In genomic region chr7:101507791-101508252, GRCh38 we compare ENCODE assay signal across 8 cellular contexts.
DNase-seq lines count a peak whose midpoint lies in the region; ATAC-seq and TF ChIP-seq lines count a peak whose summit lies in the region.

No MANE protein-coding gene starts in this region.

- H3K36me3 ChIP-seq in OCI-LY3 (replicated peaks; ENCODE audit: low read depth, low read length) (no peaks in the 10 kb centered on the region), kidney epithelial cell (ENCODE audit: control insufficient read depth, insufficient read depth, low read length) (no peaks in the 10 kb centered on the region)

- H3K4me1 ChIP-seq in OCI-LY3 (ENCODE audit: low read length): peaks cover 34% of the 10 kb centered on the region

- H3K4me3 ChIP-seq in OCI-LY3 (ENCODE audit: low read length): peak overlapping the region; percentile 73
- no peak overlapping the region for H3K4me3 ChIP-seq in kidney epithelial cell (ENCODE audit: low read depth, low read length)

- H3K27ac Mint-ChIP-seq in activated naive CD8-positive, alpha-beta T cell treated with anti-CD3 and anti-CD28 coated beads, Interleukin-2, amount 50 U/mL, for 24 hours: no peak overlapping the region

- peak overlapping the region; percentile 83 for H3K4me2 ChIP-seq in OCI-LY3 (ENCODE audit: low read length)

- H2AFZ ChIP-seq in OCI-LY3 (ENCODE audit: low read depth, low read length): peak overlapping the region; percentile 89

- H3K79me2 ChIP-seq in OCI-LY3 (ENCODE audit: low read length): no peaks in the 10 kb centered on the region

- peak overlapping the region; percentile 37 for H3K9ac ChIP-seq in OCI-LY3 (ENCODE audit: low read length)

- no peak overlapping the region for H3K4me3 Mint-ChIP-seq in activated naive CD8-positive, alpha-beta T cell treated with anti-CD3 and anti-CD28 coated beads, Interleukin-2, amount 50 U/mL, for 24 hours

- ATAC-seq in activated naive CD8-positive, alpha-beta T cell treated with anti-CD3 and anti-CD28 coated beads, Interleukin-2, amount 50 U/mL, for 24 hours: peak; percentile 37
- no peak for ATAC-seq in GM18520 (IDR thresholded peaks at IDR 0.05; ENCODE audit: unreplicated experiment)

- H3K9me3 Mint-ChIP-seq in activated naive CD8-positive, alpha-beta T cell treated with anti-CD3 and anti-CD28 coated beads, Interleukin-2, amount 50 U/mL, for 24 hours: no peaks in the 10 kb centered on the region

- H3K36me3 Mint-ChIP-seq in activated naive CD8-positive, alpha-beta T cell treated with anti-CD3 and anti-CD28 coated beads, Interleukin-2, amount 50 U/mL, for 24 hours (ENCODE audit: low read depth): no peaks in the 10 kb centered on the region

- DNase-seq in D341Med (ENCODE audit: low spot score) (peak; percentile 76), HT1080 (ENCODE audit: low read depth) (peak; percentile 55), kidney epithelial cell (ENCODE audit: low read depth) (no peak), superior temporal gyrus (ENCODE audit: extremely low spot score) (peak; percentile 37), T-helper 9 cell (no peak)
- peak; percentile 44 for DNase-seq in activated naive CD8-positive, alpha-beta T cell treated with anti-CD3 and anti-CD28 coated beads, Interleukin-2, amount 50 U/mL, for 24 hours

- H3K27ac ChIP-seq in OCI-LY3 (ENCODE audit: low read length): no peak overlapping the region

- H3K27me3 ChIP-seq in OCI-LY3 (ENCODE audit: low read depth, low read length): peaks cover 7% of the 10 kb centered on the region; the same call in 1 of the 2 replicates
- H3K27me3 ChIP-seq in kidney epithelial cell (ENCODE audit: control insufficient read depth, insufficient read depth, low read length): peaks cover 4% of the 10 kb centered on the region

- no peaks in the 10 kb centered on the region for H3K9me3 ChIP-seq in OCI-LY3 (ENCODE audit: insufficient read depth, low read length)

- H3K27me3 Mint-ChIP-seq in activated naive CD8-positive, alpha-beta T cell treated with anti-CD3 and anti-CD28 coated beads, Interleukin-2, amount 50 U/mL, for 24 hours: peaks cover 15% of the 10 kb centered on the region

- peak; percentile 99 for TF ChIP-seq CTCF in OCI-LY3 (IDR thresholded peaks at IDR 0.05; ENCODE audit: low read depth, low read length)
- peak; percentile 95 for TF ChIP-seq CTCF in kidney epithelial cell (IDR thresholded peaks at IDR 0.05; ENCODE audit: insufficient read depth, low read length, poor library complexity, severe bottlenecking)

- H3K4me1 Mint-ChIP-seq in activated naive CD8-positive, alpha-beta T cell treated with anti-CD3 and anti-CD28 coated beads, Interleukin-2, amount 50 U/mL, for 24 hours: peaks cover 3% of the 10 kb centered on the region

- no peaks in the 10 kb centered on the region for H4K20me1 ChIP-seq in OCI-LY3 (ENCODE audit: insufficient read depth, low read length)

Comparison
In these comparisons a context has a peak if more than half of its experiments do, and no peak if none do; other contexts are left out.
1. DNase-seq: peak in D341Med (single experiment), HT1080 (single experiment), activated naive CD8-positive, alpha-beta T cell treated with anti-CD3 and anti-CD28 coated beads, Interleukin-2, amount 50 U/mL, for 24 hours (single experiment) and superior temporal gyrus (single experiment); none in kidney epithelial cell (single experiment) and T-helper 9 cell (single experiment).